8 cellular contexts compared by ENCODE assay signal in the genomic region with DNA sequence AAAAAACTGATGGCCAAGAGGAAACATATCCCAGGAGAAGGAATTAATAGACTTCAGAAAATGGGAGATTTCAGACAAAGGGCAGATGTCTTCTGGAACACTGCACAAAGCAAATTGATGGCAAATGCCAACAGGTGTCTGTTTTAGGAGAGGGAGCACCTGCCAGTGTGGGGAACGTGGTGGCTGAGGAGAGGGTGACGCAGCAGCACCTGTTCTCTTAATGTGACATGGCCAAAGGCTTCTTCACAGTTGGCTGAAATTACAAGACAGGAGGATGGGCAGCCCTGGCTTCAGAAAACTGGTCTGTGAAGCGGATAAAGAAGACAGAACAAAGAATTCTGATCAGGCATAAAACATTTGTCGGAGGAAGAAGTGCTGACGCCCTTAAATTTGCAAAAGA.
A peak's percentile ranks its signal among the peaks of the same experiment; 100 is the strongest.
DNase-seq lines count a peak whose midpoint lies in the region; ATAC-seq, FAIRE-seq and TF ChIP-seq lines count a peak whose summit lies in the region.

No MANE protein-coding gene starts in this region.

- peaks cover 20% of the 10 kb centered on the region for H3K4me1 Mint-ChIP-seq in activated CD8-positive, alpha-beta memory T cell treated with anti-CD3 and anti-CD28 coated beads, Interleukin-2, amount 10 ng/mL, durations not matched to agents 7 days and 5 days

- no peak overlapping the region for H3K4me3 Mint-ChIP-seq in activated CD8-positive, alpha-beta memory T cell treated with anti-CD3 and anti-CD28 coated beads, Interleukin-2, amount 10 ng/mL, durations not matched to agents 7 days and 5 days

- CTCF ChIA-PET in activated CD8-positive, alpha-beta memory T cell treated with anti-CD3 and anti-CD28 coated beads, Interleukin-2, amount 10 ng/mL, durations not matched to agents 7 days and 5 days (lab: Charles Lee) = no interaction called here

- ATAC-seq in GM18502 (IDR thresholded peaks at IDR 0.05; ENCODE audit: poor library complexity, unreplicated experiment) = peak; percentile 41
- ATAC-seq in GM21723 (IDR thresholded peaks at IDR 0.05; ENCODE audit: unreplicated experiment) = peak; percentile 39
- no peak for ATAC-seq in activated CD8-positive, alpha-beta memory T cell treated with anti-CD3 and anti-CD28 coated beads, Interleukin-2, amount 10 ng/mL, durations not matched to agents 7 days and 5 days

- FAIRE-seq in small intestine (lab: Jason Lieb, UNC) = no peak

- no peaks in the 10 kb centered on the region for H3K9me3 ChIP-seq in effector memory CD4-positive, alpha-beta T cell (ENCODE audit: control insufficient read depth, low read length)
- H3K9me3 ChIP-seq in small intestine (ENCODE audit: control insufficient read depth, low read depth) = no peaks in the 10 kb centered on the region

- WGBS in small intestine, 3 donors = 70 to 77% (median 76%) methylated on average over 5 of the region's 5 CpGs

- H3K36me3 ChIP-seq in effector memory CD4-positive, alpha-beta T cell (ENCODE audit: control insufficient read depth, insufficient read depth, low read length) = no peaks in the 10 kb centered on the region
- H3K36me3 ChIP-seq in small intestine (ENCODE audit: control insufficient read depth in 2 of 2, insufficient read depth in 2 of 2, low read length in 2 of 2) = no peaks in the 10 kb centered on the region
- no peaks in the 10 kb centered on the region for H3K36me3 ChIP-seq in brain microvascular endothelial cell (replicated peaks)

- H3K9me3 Mint-ChIP-seq in activated CD8-positive, alpha-beta memory T cell treated with anti-CD3 and anti-CD28 coated beads, Interleukin-2, amount 10 ng/mL, durations not matched to agents 7 days and 5 days (ENCODE audit: low read depth) = no peaks in the 10 kb centered on the region

- H3K36me3 Mint-ChIP-seq in activated CD8-positive, alpha-beta memory T cell treated with anti-CD3 and anti-CD28 coated beads, Interleukin-2, amount 10 ng/mL, durations not matched to agents 7 days and 5 days = no peaks in the 10 kb centered on the region

- no peak overlapping the region for H3K27ac Mint-ChIP-seq in activated CD8-positive, alpha-beta memory T cell treated with anti-CD3 and anti-CD28 coated beads, Interleukin-2, amount 10 ng/mL, durations not matched to agents 7 days and 5 days

- peak; percentile 96 for DNase-seq in NCI-H146 (lab: John Stamatoyannopoulos, UW)
- DNase-seq in effector memory CD4-positive, alpha-beta T cell = no peak
- DNase-seq in ureter (ENCODE audit: low spot score) = no peak
- DNase-seq in small intestine = no peak
- DNase-seq in brain microvascular endothelial cell = no peak
- DNase-seq in activated CD8-positive, alpha-beta memory T cell treated with anti-CD3 and anti-CD28 coated beads, Interleukin-2, amount 10 ng/mL, durations not matched to agents 7 days and 5 days = no peak

- peak overlapping the region; percentile 28 for H3K4me3 ChIP-seq in effector memory CD4-positive, alpha-beta T cell (ENCODE audit: insufficient read depth, low read depth, low read length, poor library complexity, severe bottlenecking)
- H3K4me3 ChIP-seq in small intestine (ENCODE audit: low read depth in 1 of 2, low read length in 2 of 2) = no peak overlapping the region
- no peak overlapping the region for H3K4me3 ChIP-seq in brain microvascular endothelial cell (ENCODE audit: low read depth, low read length)

- in situ Hi-C loops in brain microvascular endothelial cell (cut with HindIII; ENCODE audit: low pct_ligation_motif_present, low sequenced_read_pairs) = no loop called here

- H3K4me1 ChIP-seq in effector memory CD4-positive, alpha-beta T cell (ENCODE audit: control insufficient read depth, insufficient read depth, low read length, poor library complexity, severe bottlenecking) = peaks cover 17% of the 10 kb centered on the region
- peaks cover 0 to 4% of the 10 kb centered on the region in 2 donors for H3K4me1 ChIP-seq in small intestine (ENCODE audit: control insufficient read depth in 2 of 2, insufficient read depth in 1 of 2, low read depth in 1 of 2, low read length in 1 of 2)

- peak overlapping the region; percentile 18 for H3K27ac ChIP-seq in effector memory CD4-positive, alpha-beta T cell (ENCODE audit: insufficient read depth, low read length, poor library complexity, severe bottlenecking)
- H3K27ac ChIP-seq in small intestine (ENCODE audit: low read depth in 1 of 2, low read length in 1 of 2) (peak overlapping the region in 1 of 2 donors; percentile 41), brain microvascular endothelial cell (no peak overlapping the region)

- H3K27me3 Mint-ChIP-seq in activated CD8-positive, alpha-beta memory T cell treated with anti-CD3 and anti-CD28 coated beads, Interleukin-2, amount 10 ng/mL, durations not matched to agents 7 days and 5 days = peaks cover 22% of the 10 kb centered on the region

- H3K27me3 ChIP-seq in effector memory CD4-positive, alpha-beta T cell (replicated peaks; ENCODE audit: control insufficient read depth, insufficient read depth, low read length, poor library complexity, severe bottlenecking) = no peaks in the 10 kb centered on the region
- H3K27me3 ChIP-seq in small intestine (ENCODE audit: control insufficient read depth in 2 of 2, insufficient read depth in 2 of 2, low read length in 2 of 2) (no peaks in the 10 kb centered on the region), brain microvascular endothelial cell (replicated peaks) (no peaks in the 10 kb centered on the region)

- no peak for TF ChIP-seq CTCF in brain microvascular endothelial cell (IDR thresholded peaks at IDR 0.05; ENCODE audit: low read depth, low read length, missing control alignments)
